ENCODE assay signal across 8 cellular contexts in the genomic region with DNA sequence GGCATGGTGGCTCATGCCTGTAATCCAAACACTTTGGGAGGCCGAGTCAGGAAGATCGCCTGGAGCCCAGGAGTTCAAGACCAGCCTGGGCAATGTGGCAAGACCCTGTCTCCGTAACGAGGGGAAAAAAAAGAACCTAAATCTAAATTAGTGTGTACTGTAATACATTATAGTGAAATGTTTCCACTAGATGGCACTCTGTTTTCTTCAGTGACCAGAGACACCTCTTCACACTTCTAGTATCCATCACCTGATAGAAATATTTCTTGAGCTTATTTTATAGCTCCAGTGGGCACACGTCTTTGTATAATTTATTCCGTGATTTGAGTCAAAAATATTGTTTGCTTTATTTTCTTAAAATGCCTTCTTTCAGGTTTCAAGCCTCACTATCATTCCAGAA.
DNase-seq lines count a peak whose midpoint lies in the region; ATAC-seq and TF ChIP-seq lines count a peak whose summit lies in the region.

No MANE protein-coding gene starts in this region.

- no peaks in the 10 kb centered on the region for H3K27me3 Mint-ChIP-seq in naive thymus-derived CD4-positive, alpha-beta T cell

- peaks cover 11 to 20% of the 10 kb centered on the region in 2 donors for H3K4me1 ChIP-seq in naive thymus-derived CD4-positive, alpha-beta T cell (ENCODE audit: control insufficient read depth in 2 of 2, insufficient read depth in 2 of 2, low read length in 2 of 2)

- peak overlapping the region in 5 of 9 donors; percentile 18 to 56 (median 49) for H3K27ac Mint-ChIP-seq in naive thymus-derived CD4-positive, alpha-beta T cell

- in situ Hi-C loops in GM13977 (cut with MboI; ENCODE audit: low pct_unique_long_range_greater_than_20kb, low sequenced_read_pairs, unreplicated experiment) = no loop called here

- POLR2A ChIA-PET in naive thymus-derived CD4-positive, alpha-beta T cell (lab: Charles Lee) = interaction anchor here (0.6 to 2.1 kb wide), 4 partner anchors 8 to 49 kb away, joined by 3 to 8 read pairs (median 4); no protein-coding TSS in a partner anchor
- POLR2A ChIA-PET in HEK293T (lab: Yijun Ruan, JAX) = interaction anchor here (1.3 kb wide), 1 partner anchor 31 kb away, joined by 6 read pairs; no protein-coding TSS in a partner anchor

- no peaks in the 10 kb centered on the region for H3K27me3 ChIP-seq in naive thymus-derived CD4-positive, alpha-beta T cell (ENCODE audit: control insufficient read depth in 2 of 2, insufficient read depth in 2 of 2, low read length in 2 of 2)

- intact Hi-C loops in naive thymus-derived CD4-positive, alpha-beta T cell (cut with micrococcal nuclease) = loop anchor here (1.0 to 10.0 kb wide), 7 partner anchors 32 to 743 kb away; a partner anchor contains a TSS

- no peaks in the 10 kb centered on the region for H3K36me3 ChIP-seq in naive thymus-derived CD4-positive, alpha-beta T cell (ENCODE audit: control insufficient read depth in 2 of 3, insufficient read depth in 3 of 3, low read length in 3 of 3)

- no peaks in the 10 kb centered on the region for H3K9me3 ChIP-seq in naive thymus-derived CD4-positive, alpha-beta T cell (ENCODE audit: control insufficient read depth in 2 of 3, low read length in 3 of 3)

- peak; percentile 66 for ATAC-seq in naive thymus-derived CD4-positive, alpha-beta T cell

- no peaks in the 10 kb centered on the region for H3K9me3 Mint-ChIP-seq in naive thymus-derived CD4-positive, alpha-beta T cell

- H3K27ac ChIP-seq in naive thymus-derived CD4-positive, alpha-beta T cell (ENCODE audit: low read depth, low read length) = no peak overlapping the region

- TF ChIP-seq CTCF in AG09309 (IDR thresholded peaks at IDR 0.05; ENCODE audit: control insufficient read depth, insufficient read depth, low read depth, low read length, missing control alignments) (peak; percentile 48), GM13977 (IDR thresholded peaks at IDR 0.05; ENCODE audit: extremely low read depth, insufficient read depth, missing control alignments) (peak; percentile 48)

- DNase-seq in AG09309 (ENCODE audit: low read depth) (no peak), GM13977 (ENCODE audit: low spot score) (peak; percentile 16), NCI-H2029 (lab: John Stamatoyannopoulos, UW) (peak; percentile 2), astrocyte of the hippocampus (ENCODE audit: low read depth, low spot score) (peak; percentile 33), HEK293T (ENCODE audit: extremely low spot score) (no peak), UCSD-AML1 (lab: John Stamatoyannopoulos, UW; ENCODE audit: unreplicated experiment) (no peak), dedifferentiated amniotic fluid mesenchymal stem cell (ENCODE audit: extremely low spot score) (no peak)
- DNase-seq in naive thymus-derived CD4-positive, alpha-beta T cell = peak in 5 of 9 donors; percentile 9 to 49 (median 35)

- peak overlapping the region in 6 of 10 donors; percentile 19 to 50 (median 33) for H3K4me3 Mint-ChIP-seq in naive thymus-derived CD4-positive, alpha-beta T cell

- peaks cover under 1 to 60% (median 25%) of the 10 kb centered on the region in 7 donors for H3K4me1 Mint-ChIP-seq in naive thymus-derived CD4-positive, alpha-beta T cell

- no peak overlapping the region for H3K4me3 ChIP-seq in AG09309 (ENCODE audit: control insufficient read depth, low read depth, low read length)
- H3K4me3 ChIP-seq in naive thymus-derived CD4-positive, alpha-beta T cell (ENCODE audit: low read length) = no peak overlapping the region

- CTCF ChIA-PET in naive thymus-derived CD4-positive, alpha-beta T cell (lab: Charles Lee) = interaction anchor here (0.7 to 2.5 kb wide), 12 partner anchors 16 to 606 kb away, joined by 3 to 15 read pairs (median 4); no protein-coding TSS in a partner anchor
- CTCF ChIA-PET in HEK293T (lab: Yijun Ruan, JAX) = interaction anchor here (0.5 to 1.0 kb wide), 4 partner anchors 22 to 537 kb away, joined by 3 to 4 read pairs (median 4); no protein-coding TSS in a partner anchor

- H3K36me3 Mint-ChIP-seq in naive thymus-derived CD4-positive, alpha-beta T cell = peaks cover 0 to 13% (median 0%) of the 10 kb centered on the region in 5 donors

TF ChIP-seq in HEK293T, 16 proteins besides CTCF, POLR2A, EP300 and RAD21:
- TF ChIP-seq LEF1 (IDR thresholded peaks at IDR 0.05; ENCODE audit: borderline replicate concordance) = no peak
- TF ChIP-seq ZNF384 (IDR thresholded peaks at IDR 0.05) = no peak
- TF ChIP-seq, protein P1, sequence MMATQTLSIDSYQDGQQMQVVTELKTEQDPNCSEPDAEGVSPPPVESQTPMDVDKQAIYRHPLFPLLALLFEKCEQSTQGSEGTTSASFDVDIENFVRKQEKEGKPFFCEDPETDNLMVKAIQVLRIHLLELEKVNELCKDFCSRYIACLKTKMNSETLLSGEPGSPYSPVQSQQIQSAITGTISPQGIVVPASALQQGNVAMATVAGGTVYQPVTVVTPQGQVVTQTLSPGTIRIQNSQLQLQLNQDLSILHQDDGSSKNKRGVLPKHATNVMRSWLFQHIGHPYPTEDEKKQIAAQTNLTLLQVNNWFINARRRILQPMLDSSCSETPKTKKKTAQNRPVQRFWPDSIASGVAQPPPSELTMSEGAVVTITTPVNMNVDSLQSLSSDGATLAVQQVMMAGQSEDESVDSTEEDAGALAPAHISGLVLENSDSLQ (IDR thresholded peaks at IDR 0.05) = no peak
- TF ChIP-seq NFRKB (IDR thresholded peaks at IDR 0.05) = no peak
- TF ChIP-seq BHLHE40 (IDR thresholded peaks at IDR 0.05; ENCODE audit: borderline replicate concordance) = no peak
- no peak for TF ChIP-seq SUZ12 (IDR thresholded peaks at IDR 0.05)
- no peak for TF ChIP-seq SP1 (IDR thresholded peaks at IDR 0.05)
- TF ChIP-seq ARNT (IDR thresholded peaks at IDR 0.05) = no peak
- TF ChIP-seq CTBP1 (IDR thresholded peaks at IDR 0.05; ENCODE audit: borderline replicate concordance) = no peak
- no peak for TF ChIP-seq L3MBTL2 (conservative IDR thresholded peaks at IDR 0.05)
- no peak for TF ChIP-seq HDGF (IDR thresholded peaks at IDR 0.05; ENCODE audit: borderline replicate concordance)
- TF ChIP-seq FOXA1 (IDR thresholded peaks at IDR 0.05) = no peak
- no peak for TF ChIP-seq TARDBP (IDR thresholded peaks at IDR 0.05)
- no peak for TF ChIP-seq ELF4 (IDR thresholded peaks at IDR 0.05)
- TF ChIP-seq FOXM1 (IDR thresholded peaks at IDR 0.05; ENCODE audit: borderline replicate concordance) = no peak
- no peak for TF ChIP-seq FOXK2 (IDR thresholded peaks at IDR 0.05)

Comparison
In these comparisons a context has a peak if more than half of its experiments do, and no peak if none do; other contexts are left out.
1. DNase-seq: peak in GM13977 (single experiment), NCI-H2029 (single experiment), astrocyte of the hippocampus (single experiment) and naive thymus-derived CD4-positive, alpha-beta T cell (5 of 9); none in AG09309 (single experiment), HEK293T (single experiment), UCSD-AML1 (single experiment) and dedifferentiated amniotic fluid mesenchymal stem cell (single experiment).